27 cellular contexts compared by ENCODE assay signal in the genomic region with DNA sequence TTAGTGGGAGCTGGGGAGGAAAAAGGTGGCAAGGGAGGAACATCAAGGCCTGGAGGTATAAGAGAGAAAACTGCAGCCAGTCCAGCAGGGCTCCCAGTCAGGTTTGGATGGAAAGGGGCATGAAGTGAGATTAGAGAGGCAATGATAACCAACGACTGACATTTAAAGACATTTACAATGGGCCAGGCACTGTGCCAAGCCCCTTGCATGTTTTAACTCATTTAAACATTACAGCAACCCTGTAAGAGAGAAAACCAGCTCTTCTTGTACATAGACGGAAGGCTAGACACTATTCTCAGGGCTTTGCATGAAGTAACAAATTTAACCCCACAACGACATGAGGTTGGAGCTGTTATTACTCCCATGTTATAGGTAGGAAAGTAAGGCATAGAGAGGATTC.
"Had no signal": no experiment of that assay in that cellular context is flagged by ENCODE, and none has a peak within 500 bp of the region (broad histone marks: within the 10 kb centered on the region; RNA-seq: fewer than 3 reads in every experiment).

No MANE protein-coding gene starts in this region.

- H3K4me3 Mint-ChIP-seq: activated B cell treated with CpG ODN at 0.5 μM for 24 hours; activated CD4-positive, alpha-beta T cell treated with anti-CD3 and anti-CD28 coated beads for 36 hours; activated naive CD8-positive, alpha-beta T cell; activated T-cell treated with anti-CD3 and anti-CD28 coated beads, Interleukin-2, amount 50 U/mL, for 24 hours; activated T-helper 17 cell treated with anti-CD3 and anti-CD28 coated beads, Interleukin-2, amount 50 U/mL, for 72 hours; effector memory CD8-positive, alpha-beta T cell; stimulated activated effector memory CD8-positive, alpha-beta T cell treated with anti-CD3 and anti-CD28 coated beads, Interleukin-12 subunit alpha, Interleukin-12 subunit beta, amount 100 ng/mL, for 72 hours had no signal

- H3K9me3 ChIP-seq: adrenal gland, ascending aorta, colonic mucosa, heart right ventricle, mucosa of descending colon, right lobe of liver, transverse colon, uterus had no signal

- DNase-seq: activated B cell treated with CpG ODN at 0.5 μM for 24 hours; activated CD4-positive, alpha-beta T cell treated with anti-CD3 and anti-CD28 coated beads for 36 hours; activated CD4-positive, alpha-beta T cell treated with anti-CD3 and anti-CD28 coated beads, Interleukin-2, amount 50 U/mL, for 4 hours; activated CD8-positive, alpha-beta memory T cell treated with anti-CD3 and anti-CD28 coated beads for 24 hours; activated CD8-positive, alpha-beta memory T cell treated with anti-CD3 and anti-CD28 coated beads, Interleukin-2, amount 50 U/mL, for 4 hours; activated T-cell treated with anti-CD3 and anti-CD28 coated beads, Interleukin-2, amount 50 U/mL, for 24 hours; adrenal gland; brain microvascular endothelial cell; colonic mucosa; dorsolateral prefrontal cortex; effector memory CD8-positive, alpha-beta T cell; heart right ventricle; islet precursor cell; left colon; mesenchymal stem cell; mucosa of descending colon; nucleus accumbens; right lobe of liver; stimulated activated CD4-positive, alpha-beta T cell treated with anti-CD3 and anti-CD28 coated beads, Interleukin-2, amount 100 ng/mL, for 24 hours; transverse colon; uterus had no signal

- H3K9me3 Mint-ChIP-seq: activated T-cell treated with anti-CD3 and anti-CD28 coated beads, Interleukin-2, amount 50 U/mL, for 24 hours; activated T-helper 17 cell treated with anti-CD3 and anti-CD28 coated beads, Interleukin-2, amount 50 U/mL, for 72 hours; effector memory CD8-positive, alpha-beta T cell; stimulated activated effector memory CD8-positive, alpha-beta T cell treated with anti-CD3 and anti-CD28 coated beads, Interleukin-12 subunit alpha, Interleukin-12 subunit beta, amount 100 ng/mL, for 72 hours had no signal

- H3K4me3 ChIP-seq: adrenal gland, ascending aorta, colonic mucosa, dorsolateral prefrontal cortex, heart right ventricle, mucosa of descending colon, right lobe of liver, skin epidermis, transverse colon, uterus had no signal

- H3K36me3 ChIP-seq: adrenal gland, ascending aorta, brain microvascular endothelial cell, colonic mucosa, heart right ventricle, right lobe of liver, transverse colon, uterus had no signal

- H3K27ac ChIP-seq: adrenal gland, ascending aorta, brain microvascular endothelial cell, colonic mucosa, dorsolateral prefrontal cortex, heart right ventricle, parathyroid adenoma, right lobe of liver, transverse colon, uterus had no signal

- H3K4me1 ChIP-seq: ascending aorta, parathyroid adenoma, right lobe of liver, uterus had no signal

- ATAC-seq: activated CD4-positive, alpha-beta T cell treated with anti-CD3 and anti-CD28 coated beads for 36 hours; activated T-helper 17 cell treated with anti-CD3 and anti-CD28 coated beads, Interleukin-2, amount 50 U/mL, for 72 hours; effector memory CD8-positive, alpha-beta T cell; heart right ventricle; right lobe of liver; stimulated activated effector memory CD8-positive, alpha-beta T cell treated with anti-CD3 and anti-CD28 coated beads, Interleukin-12 subunit alpha, Interleukin-12 subunit beta, amount 100 ng/mL, for 72 hours had no signal

- H3K36me3 Mint-ChIP-seq: activated naive CD8-positive, alpha-beta T cell; stimulated activated effector memory CD8-positive, alpha-beta T cell treated with anti-CD3 and anti-CD28 coated beads, Interleukin-12 subunit alpha, Interleukin-12 subunit beta, amount 100 ng/mL, for 72 hours had no signal

- H3K27me3 ChIP-seq: adrenal gland, ascending aorta, brain microvascular endothelial cell, colonic mucosa, dorsolateral prefrontal cortex, heart right ventricle, right lobe of liver, transverse colon, uterus had no signal

- H3K27ac Mint-ChIP-seq: activated B cell treated with CpG ODN at 0.5 μM for 24 hours; activated CD4-positive, alpha-beta T cell treated with anti-CD3 and anti-CD28 coated beads for 36 hours; activated naive CD8-positive, alpha-beta T cell; activated T-cell treated with anti-CD3 and anti-CD28 coated beads, Interleukin-2, amount 50 U/mL, for 24 hours; activated T-helper 17 cell treated with anti-CD3 and anti-CD28 coated beads, Interleukin-2, amount 50 U/mL, for 72 hours; effector memory CD8-positive, alpha-beta T cell; stimulated activated effector memory CD8-positive, alpha-beta T cell treated with anti-CD3 and anti-CD28 coated beads, Interleukin-12 subunit alpha, Interleukin-12 subunit beta, amount 100 ng/mL, for 72 hours had no signal

- H3K4me1 Mint-ChIP-seq: activated CD4-positive, alpha-beta T cell treated with anti-CD3 and anti-CD28 coated beads for 36 hours; activated T-helper 17 cell treated with anti-CD3 and anti-CD28 coated beads, Interleukin-2, amount 50 U/mL, for 72 hours; stimulated activated effector memory CD8-positive, alpha-beta T cell treated with anti-CD3 and anti-CD28 coated beads, Interleukin-12 subunit alpha, Interleukin-12 subunit beta, amount 100 ng/mL, for 72 hours had no signal
